Comparison of ENCODE assay signal across 8 cellular contexts in the genomic region with DNA sequence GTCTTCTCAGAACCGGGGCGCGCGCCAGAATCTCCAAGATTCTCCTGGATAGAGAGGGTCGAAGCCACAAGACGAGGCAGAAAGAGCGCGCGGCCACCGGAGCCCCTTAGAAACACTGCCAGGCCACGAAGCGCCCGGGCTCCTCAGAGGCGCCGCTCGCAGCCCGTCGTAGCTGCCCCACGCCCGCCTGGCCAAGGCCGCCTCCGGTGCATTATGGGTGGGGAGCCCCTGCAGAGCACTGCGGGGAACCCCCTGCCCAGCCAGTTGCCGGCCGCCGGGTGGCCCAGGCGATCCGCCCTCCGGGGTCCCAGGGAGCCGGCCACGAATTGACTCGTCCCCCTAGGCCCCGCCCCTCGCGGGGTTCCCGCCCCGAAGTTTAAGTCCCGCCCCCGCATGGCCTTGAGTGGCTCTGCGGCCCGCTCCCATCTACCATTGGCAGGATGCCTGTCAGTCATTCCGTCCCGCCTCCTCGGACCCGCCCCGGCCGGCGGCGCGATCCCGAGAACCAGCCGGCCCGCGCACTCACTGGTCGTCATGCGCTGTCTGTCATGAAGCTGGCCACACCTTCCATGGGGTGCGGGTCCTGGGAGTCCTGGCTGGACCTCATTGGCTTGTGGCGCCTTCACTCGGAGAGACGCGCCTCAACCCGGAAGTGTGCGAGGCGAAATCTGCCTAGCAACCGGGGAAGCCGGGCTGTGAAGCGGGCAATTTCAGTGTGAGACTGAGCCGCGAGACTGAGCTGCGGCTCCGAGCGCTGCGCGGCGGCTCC. TPM values are rescaled to one million over a fixed set of nuclear protein-coding genes. Genes with fewer than 3 reads are reported as not detected.
DNase-seq lines count a peak whose midpoint lies in the region; ATAC-seq, FAIRE-seq and TF ChIP-seq lines count a peak whose summit lies in the region.

No MANE protein-coding gene starts in this region.

- intact Hi-C loops in activated CD4-positive, alpha-beta T cell treated with anti-CD3 and anti-CD28 coated beads for 36 hours (cut with DNase I, micrococcal nuclease) = loop anchor here (1.0 to 5.0 kb wide), 13 partner anchors 20 to 813 kb away; partner anchors contain the start of genes GATAD2A (in 2 of the 2), BORCS8 (in 1 of the 2), MAU2 (in 1 of the 2) and NDUFA13 (in 1 of the 2)

- peak; percentile 85 for ATAC-seq in HG03442 (IDR thresholded peaks at IDR 0.05; ENCODE audit: unreplicated experiment)
- ATAC-seq in activated CD4-positive, alpha-beta T cell treated with anti-CD3 and anti-CD28 coated beads for 36 hours = peak; percentile 96

- FAIRE-seq in GM19239 (lab: Jason Lieb, UNC) = peak; percentile 98

- H3K36me3 ChIP-seq in BJ (ENCODE audit: control insufficient read depth, insufficient read depth, low read length) = no peaks in the 10 kb centered on the region

- H3K4me3 ChIP-seq in BJ (ENCODE audit: low read depth, low read length) = peak overlapping the region; percentile 85
- H3K4me3 ChIP-seq in choroid plexus epithelial cell (ENCODE audit: low read depth, low read length) = peak overlapping the region; percentile 77

- peaks cover 36% of the 10 kb centered on the region for H3K4me1 Mint-ChIP-seq in activated CD4-positive, alpha-beta T cell treated with anti-CD3 and anti-CD28 coated beads for 36 hours

- H3K4me3 Mint-ChIP-seq in activated CD4-positive, alpha-beta T cell treated with anti-CD3 and anti-CD28 coated beads for 36 hours = peak overlapping the region; percentile 86

- H3K36me3 Mint-ChIP-seq in activated CD4-positive, alpha-beta T cell treated with anti-CD3 and anti-CD28 coated beads for 36 hours (ENCODE audit: low read depth) = peaks cover 15% of the 10 kb centered on the region

- POLR2A ChIA-PET in BJ (lab: Charles Lee) = interaction anchor here (0.7 kb wide), 1 partner anchor 20 kb away, joined by 3 read pairs; the partner anchor contains the start of gene GATAD2A
- POLR2A ChIA-PET in activated CD4-positive, alpha-beta T cell treated with anti-CD3 and anti-CD28 coated beads for 36 hours (lab: Charles Lee) = interaction anchor here (0.6 to 1.1 kb wide), 10 partner anchors 10 to 204 kb away, joined by 3 to 14 read pairs (median 4); partner anchors contain the start of genes GATAD2A and NDUFA13

- CTCF ChIA-PET in BJ (lab: Yijun Ruan, JAX) = interaction anchor here (1.0 kb wide), 1 partner anchor 22 kb away, joined by 3 read pairs; no protein-coding TSS in a partner anchor
- CTCF ChIA-PET in activated CD4-positive, alpha-beta T cell treated with anti-CD3 and anti-CD28 coated beads for 36 hours (lab: Charles Lee) = interaction anchor here (1.0 to 1.8 kb wide), 4 partner anchors 19 to 104 kb away, joined by 4 to 6 read pairs (median 6); partner anchors contain the start of gene GATAD2A

- H3K27me3 ChIP-seq in BJ (ENCODE audit: control insufficient read depth, insufficient read depth, low read length) = no peaks in the 10 kb centered on the region

- H3K27me3 Mint-ChIP-seq in activated CD4-positive, alpha-beta T cell treated with anti-CD3 and anti-CD28 coated beads for 36 hours = no peaks in the 10 kb centered on the region

- no peaks in the 10 kb centered on the region for H3K9me3 Mint-ChIP-seq in activated CD4-positive, alpha-beta T cell treated with anti-CD3 and anti-CD28 coated beads for 36 hours (ENCODE audit: low read depth)

- peak; percentile 98 for DNase-seq in BJ (ENCODE audit: low read depth)
- DNase-seq in GM19239 (ENCODE audit: insufficient read length, low spot score) = peak; percentile 93
- DNase-seq in NCI-H510A treated with DMSO at 0.1 percent for 48 hours (lab: John Stamatoyannopoulos, UW) = peak; percentile 94
- peak; percentile 100 for DNase-seq in activated CD4-positive, alpha-beta T cell treated with anti-CD3 and anti-CD28 coated beads for 36 hours
- peak; percentile 100 for DNase-seq in choroid plexus epithelial cell (ENCODE audit: low read depth)
- DNase-seq in kidney glomerular epithelial cell (lab: John Stamatoyannopoulos, UW) = peak; percentile 99
- peak; percentile 99 for DNase-seq in stimulated activated CD4-positive, alpha-beta T cell treated with anti-CD3 and anti-CD28 coated beads, Interleukin-15, amount 100 ng/mL, for 48 hours (ENCODE audit: low read depth in 2 of 2)

- H3K27ac Mint-ChIP-seq in activated CD4-positive, alpha-beta T cell treated with anti-CD3 and anti-CD28 coated beads for 36 hours = peak overlapping the region; percentile 78

- peak; percentile 26 for TF ChIP-seq CTCF in BJ (IDR thresholded peaks at IDR 0.05; ENCODE audit: insufficient read depth, low read depth, low read length)
- peak; percentile 20 for TF ChIP-seq CTCF in choroid plexus epithelial cell (conservative IDR thresholded peaks at IDR 0.05; ENCODE audit: low read depth, low read length)

RNA-seq across cellular contexts. Expression of gene GATAD2A, which starts 20.2 kb away (rescaled TPM):
- 18.2 and 24.2 TPM in 2 replicates for polyA plus RNA-seq in BJ (2011; rRNA removed)
- polyA minus RNA-seq in BJ (2011; rRNA and poly(A)+ RNA removed) = 11.9 and 17.0 TPM in 2 replicates
- 100 to 1,000 TPM; 123 to 139 TPM for total RNA-seq in activated CD4-positive, alpha-beta T cell treated with anti-CD3 and anti-CD28 coated beads for 36 hours

Comparison
In these comparisons a context has a peak if more than half of its experiments do, and no peak if none do; other contexts are left out.
1. Peak in every context shown above with its lines: DNase-seq, ATAC-seq and H3K4me3 ChIP-seq.